8 cellular contexts compared by ENCODE assay signal in the genomic region with DNA sequence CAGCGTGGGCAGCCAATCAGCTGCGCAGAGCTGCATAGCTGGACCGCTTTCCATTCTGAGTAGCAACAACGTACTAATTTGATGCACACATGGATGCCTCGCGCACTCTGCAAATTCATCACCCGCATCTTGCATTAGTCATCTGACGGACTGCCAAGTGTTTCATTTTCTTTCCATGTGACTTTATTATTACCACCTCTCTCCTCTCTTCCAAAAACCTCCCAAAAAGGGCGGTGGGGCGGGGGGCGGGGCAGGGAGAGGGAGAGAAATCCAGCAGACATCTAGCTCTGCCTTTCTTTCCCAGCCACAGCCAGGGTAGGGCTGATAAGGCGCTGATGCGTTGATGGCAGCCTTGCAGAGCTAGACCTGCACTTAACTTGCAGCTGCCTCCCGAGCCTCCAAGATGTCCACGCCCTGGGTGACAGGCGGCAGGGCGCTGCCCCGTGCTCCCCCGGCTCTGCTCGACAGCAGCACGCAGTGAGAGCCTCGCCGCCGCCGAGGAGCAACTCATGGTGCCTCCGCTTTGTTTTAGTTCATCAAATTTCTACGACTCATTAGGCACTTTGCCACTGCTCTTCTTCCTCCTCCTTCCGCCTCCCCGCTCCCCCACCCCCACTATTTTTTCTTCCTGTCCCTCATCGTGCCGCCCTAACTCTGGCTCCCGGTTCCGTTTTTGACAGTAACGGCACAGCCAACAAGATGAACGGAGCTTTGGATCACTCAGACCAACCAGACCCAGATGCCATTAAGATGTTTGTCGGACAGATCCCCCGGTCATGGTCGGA.
DNase-seq lines count a peak whose midpoint lies in the region; ATAC-seq and TF ChIP-seq lines count a peak whose summit lies in the region.

No MANE protein-coding gene starts in this region.

- H3K4me1 ChIP-seq in MM.1S (ENCODE audit: low read length): peaks cover 28% of the 10 kb centered on the region

- no peaks in the 10 kb centered on the region for H3K27me3 Mint-ChIP-seq in activated CD4-positive, alpha-beta memory T cell treated with anti-CD3 and anti-CD28 coated beads for 36 hours
- no peaks in the 10 kb centered on the region for H3K27me3 Mint-ChIP-seq in effector memory CD8-positive, alpha-beta T cell
- peaks cover 54% of the 10 kb centered on the region for H3K27me3 Mint-ChIP-seq in mesothelial cell of epicardium (ENCODE audit: low read depth)

- H3K4me3 ChIP-seq in MM.1S (ENCODE audit: low read length): peak overlapping the region; percentile 93

- ATAC-seq in effector memory CD8-positive, alpha-beta T cell (replicated peaks): peak; percentile 29

- peaks cover 28% of the 10 kb centered on the region for H3K4me1 Mint-ChIP-seq in activated CD4-positive, alpha-beta memory T cell treated with anti-CD3 and anti-CD28 coated beads for 36 hours (ENCODE audit: low read depth)
- peaks cover 28 to 45% of the 10 kb centered on the region in 2 donors for H3K4me1 Mint-ChIP-seq in effector memory CD8-positive, alpha-beta T cell (ENCODE audit: low read depth in 2 of 2)
- H3K4me1 Mint-ChIP-seq in mesothelial cell of epicardium: peaks cover 27% of the 10 kb centered on the region

- no peaks in the 10 kb centered on the region for H3K9me3 ChIP-seq in MM.1S (replicated peaks; ENCODE audit: insufficient read depth, low read length)

- no peaks in the 10 kb centered on the region for H4K20me1 ChIP-seq in MM.1S (ENCODE audit: insufficient read depth, low read length)

- intact Hi-C loops in activated CD4-positive, alpha-beta memory T cell treated with anti-CD3 and anti-CD28 coated beads for 36 hours (cut with micrococcal nuclease): loop anchor here (2.0 to 5.0 kb wide), 2 partner anchors 14 to 188 kb away; no protein-coding TSS in a partner anchor

- H2AFZ ChIP-seq in MM.1S (ENCODE audit: low read length): no peak overlapping the region

- H3K36me3 Mint-ChIP-seq in activated CD4-positive, alpha-beta memory T cell treated with anti-CD3 and anti-CD28 coated beads for 36 hours: peaks cover 12% of the 10 kb centered on the region
- peaks cover 57% of the 10 kb centered on the region for H3K36me3 Mint-ChIP-seq in effector memory CD8-positive, alpha-beta T cell (ENCODE audit: insufficient read depth)
- H3K36me3 Mint-ChIP-seq in mesothelial cell of epicardium: peaks cover 6% of the 10 kb centered on the region

- H3K36me3 ChIP-seq in MM.1S (replicated peaks; ENCODE audit: insufficient read depth, low read length): peaks cover 7% of the 10 kb centered on the region; the same call in 1 of the 2 replicates

- no peaks in the 10 kb centered on the region for H3K9me3 Mint-ChIP-seq in activated CD4-positive, alpha-beta memory T cell treated with anti-CD3 and anti-CD28 coated beads for 36 hours
- peaks cover 0 to 9% of the 10 kb centered on the region in 2 donors for H3K9me3 Mint-ChIP-seq in effector memory CD8-positive, alpha-beta T cell
- peaks cover 12% of the 10 kb centered on the region for H3K9me3 Mint-ChIP-seq in mesothelial cell of epicardium

- CTCF ChIA-PET in activated CD4-positive, alpha-beta memory T cell treated with anti-CD3 and anti-CD28 coated beads for 36 hours (lab: Charles Lee): interaction anchor here (1.0 to 5.6 kb wide), 10 partner anchors 10 to 155 kb away, joined by 4 to 96 read pairs (median 21); no protein-coding TSS in a partner anchor

- H3K9me2 ChIP-seq in MM.1S (replicated peaks; ENCODE audit: insufficient read depth, low read length): no peaks in the 10 kb centered on the region

- peak overlapping the region; percentile 97 for H3K4me2 ChIP-seq in MM.1S (ENCODE audit: low read depth, low read length)

- peak overlapping the region; percentile 100 for H3K27ac Mint-ChIP-seq in activated CD4-positive, alpha-beta memory T cell treated with anti-CD3 and anti-CD28 coated beads for 36 hours
- no peak overlapping the region for H3K27ac Mint-ChIP-seq in effector memory CD8-positive, alpha-beta T cell
- no peak overlapping the region for H3K27ac Mint-ChIP-seq in mesothelial cell of epicardium

- TF ChIP-seq CTCF in AG09319 (IDR thresholded peaks at IDR 0.05; ENCODE audit: low read depth, low read length) (no peak), GM20000 (IDR thresholded peaks at IDR 0.05; ENCODE audit: extremely low read depth, missing control alignments) (no peak), MM.1S (IDR thresholded peaks at IDR 0.05; ENCODE audit: low read length) (no peak), mesothelial cell of epicardium (IDR thresholded peaks at IDR 0.05; ENCODE audit: unreplicated experiment) (no peak)

- DNase-seq in AG09319 (ENCODE audit: extremely low read depth, low read depth) (peak; percentile 23), GM20000 (ENCODE audit: low spot score) (peak; percentile 76), MM.1S (peak; percentile 86), mesothelial cell of epicardium (ENCODE audit: low spot score in 2 of 2, unreplicated experiment in 2 of 2) (no peak), LoVo (ENCODE audit: low spot score) (no peak)
- peak; percentile 91 for DNase-seq in activated CD4-positive, alpha-beta memory T cell treated with anti-CD3 and anti-CD28 coated beads for 36 hours
- DNase-seq in effector memory CD8-positive, alpha-beta T cell: peak in 2 of 3 experiments; percentile 58 to 63
- peak; percentile 55 for DNase-seq in stimulated activated CD8-positive, alpha-beta memory T cell treated with anti-CD3 and anti-CD28 coated beads, Interleukin-7, amount 100 ng/mL, for 24 hours (ENCODE audit: low read depth)

- H3K27ac ChIP-seq in MM.1S (ENCODE audit: low read length): peak overlapping the region; percentile 99

- peaks cover 78% of the 10 kb centered on the region for H3F3A ChIP-seq in MM.1S (ENCODE audit: insufficient read depth, low read length)

- POLR2A ChIA-PET in activated CD4-positive, alpha-beta memory T cell treated with anti-CD3 and anti-CD28 coated beads for 36 hours (lab: Charles Lee): interaction anchor here (0.6 to 9.0 kb wide), 14 partner anchors 12 to 150 kb away, joined by 3 to 253 read pairs (median 8); partner anchors contain the start of gene CELF2

- no peaks in the 10 kb centered on the region for H3K27me3 ChIP-seq in MM.1S (replicated peaks; ENCODE audit: insufficient read depth, low read length)

- peaks cover 99% of the 10 kb centered on the region for H3K79me2 ChIP-seq in MM.1S (ENCODE audit: low read length)

- H3K9ac ChIP-seq in MM.1S (ENCODE audit: low read length): peak overlapping the region; percentile 98

- no peak overlapping the region for H3K4me3 Mint-ChIP-seq in activated CD4-positive, alpha-beta memory T cell treated with anti-CD3 and anti-CD28 coated beads for 36 hours
- no peak overlapping the region for H3K4me3 Mint-ChIP-seq in effector memory CD8-positive, alpha-beta T cell
- H3K4me3 Mint-ChIP-seq in mesothelial cell of epicardium: peak overlapping the region; percentile 77

Comparison
In these comparisons a context has a peak if more than half of its experiments do, and no peak if none do; other contexts are left out.
1. DNase-seq: peak in AG09319 (single experiment), GM20000 (single experiment), MM.1S (single experiment), activated CD4-positive, alpha-beta memory T cell treated with anti-CD3 and anti-CD28 coated beads for 36 hours (single experiment), effector memory CD8-positive, alpha-beta T cell (2 of 3) and stimulated activated CD8-positive, alpha-beta memory T cell treated with anti-CD3 and anti-CD28 coated beads, Interleukin-7, amount 100 ng/mL, for 24 hours (single experiment); none in mesothelial cell of epicardium (0 of 2) and LoVo (single experiment).